Comparison of ENCODE assay signal across 17 cellular contexts in genomic region chr10:86437447-86437846, GRCh38.
A peak's percentile ranks its signal among the peaks of the same experiment; 100 is the strongest.
DNase-seq lines count a peak whose midpoint lies in the region; ATAC-seq, FAIRE-seq and TF ChIP-seq lines count a peak whose summit lies in the region.
"Had no signal": no experiment of that assay in that cellular context is flagged by ENCODE, and none has a peak within 500 bp of the region (broad histone marks: within the 10 kb centered on the region; RNA-seq: fewer than 3 reads in every experiment).

No MANE protein-coding gene starts in this region.

- DNase-seq in GM23338 (ENCODE audit: low spot score): no peak
- no peak for DNase-seq in kidney
- no peak for DNase-seq in progenitor cell of endocrine pancreas (ENCODE audit: low spot score, unreplicated experiment)
- DNase-seq in mesothelial cell of epicardium (ENCODE audit: low spot score in 2 of 2, unreplicated experiment in 2 of 2): no peak
- no peak for DNase-seq in NCI-H510A treated with DMSO at 0.1 percent for 48 hours (lab: John Stamatoyannopoulos, UW)
- DNase-seq: GF-D8, NCI-H1417 treated with DMSO at 0.1 percent for 48 hours, NCI-H1930, PC-3 had no signal

- H3K79me2 ChIP-seq in GM23338 (replicated peaks; ENCODE audit: insufficient read depth) (no peaks in the 10 kb centered on the region), SU-DHL-6 (ENCODE audit: insufficient read depth, low read length) (no peaks in the 10 kb centered on the region; the same call in 1 of the 2 replicates)

- H3K27me3 ChIP-seq in GM23338 (ENCODE audit: insufficient read depth) (no peaks in the 10 kb centered on the region), SU-DHL-6 (ENCODE audit: low read length) (no peaks in the 10 kb centered on the region)
- H3K27me3 ChIP-seq: SJSA1 had no signal

- H3K27ac ChIP-seq in GM23338 (ENCODE audit: low read depth): peak overlapping the region; percentile 23; the same call in 1 of the 2 replicates
- H3K27ac ChIP-seq in SU-DHL-6 (ENCODE audit: low read depth, low read length): peak overlapping the region; percentile 70
- H3K27ac ChIP-seq in kidney (ENCODE audit: low read depth in 2 of 2, low read length in 2 of 2): no peak overlapping the region
- H3K27ac ChIP-seq: SJSA1 had no signal

- no peak overlapping the region for H2AFZ ChIP-seq in GM23338
- no peak overlapping the region for H2AFZ ChIP-seq in SU-DHL-6 (ENCODE audit: low read depth, low read length, severe bottlenecking)

- H3K9me2 ChIP-seq in GM23338 (ENCODE audit: insufficient read depth) (no peaks in the 10 kb centered on the region), SU-DHL-6 (replicated peaks; ENCODE audit: insufficient read depth, low read length) (no peaks in the 10 kb centered on the region)

- H3K4me2 ChIP-seq in GM23338 (no peak overlapping the region), SU-DHL-6 (ENCODE audit: low read depth, low read length, poor library complexity, severe bottlenecking) (peak overlapping the region; percentile 0)

- H3K4me1 ChIP-seq in GM23338 (ENCODE audit: insufficient read depth) (peaks cover 26% of the 10 kb centered on the region), kidney (ENCODE audit: control insufficient read depth in 1 of 2, insufficient read depth in 1 of 2, low read depth in 1 of 2, low read length in 2 of 2) (peaks cover 3 to 5% of the 10 kb centered on the region in 2 donors)
- H3K4me1 ChIP-seq: HAP-1, SJSA1 had no signal

- H3K4me3 Mint-ChIP-seq in GM23338 (no peak overlapping the region), progenitor cell of endocrine pancreas (ENCODE audit: low read depth) (no peak overlapping the region), mesothelial cell of epicardium (no peak overlapping the region)
- H3K4me3 Mint-ChIP-seq: CD14-positive monocyte had no signal

- no peaks in the 10 kb centered on the region for H3K9me3 Mint-ChIP-seq in GM23338
- no peaks in the 10 kb centered on the region for H3K9me3 Mint-ChIP-seq in progenitor cell of endocrine pancreas (ENCODE audit: low read depth)
- peaks cover 7% of the 10 kb centered on the region for H3K9me3 Mint-ChIP-seq in mesothelial cell of epicardium
- H3K9me3 Mint-ChIP-seq: CD14-positive monocyte had no signal

- no peaks in the 10 kb centered on the region for H3K9me3 ChIP-seq in SU-DHL-6 (ENCODE audit: insufficient read depth, low read length)
- H3K9me3 ChIP-seq in kidney (ENCODE audit: control insufficient read depth in 1 of 2, low read length in 2 of 2): no peaks in the 10 kb centered on the region
- H3K9me3 ChIP-seq: HAP-1, SJSA1 had no signal

- no peak for TF ChIP-seq CTCF in GM23338 (conservative IDR thresholded peaks at IDR 0.05; ENCODE audit: low read depth in 2 of 2)
- TF ChIP-seq CTCF in SU-DHL-6 (IDR thresholded peaks at IDR 0.05; ENCODE audit: insufficient read depth, low read length, poor library complexity, severe bottlenecking): no peak
- no peak for TF ChIP-seq CTCF in kidney (IDR thresholded peaks at IDR 0.05; ENCODE audit: borderline replicate concordance, extremely low read depth, insufficient read depth)
- TF ChIP-seq CTCF in progenitor cell of endocrine pancreas (IDR thresholded peaks at IDR 0.05; ENCODE audit: unreplicated experiment): no peak
- no peak for TF ChIP-seq CTCF in mesothelial cell of epicardium (IDR thresholded peaks at IDR 0.05; ENCODE audit: unreplicated experiment)

- peaks cover 13% of the 10 kb centered on the region for H3K36me3 ChIP-seq in GM23338 (ENCODE audit: insufficient read depth)
- peaks cover 67% of the 10 kb centered on the region for H3K36me3 ChIP-seq in SU-DHL-6 (ENCODE audit: low read length)
- H3K36me3 ChIP-seq in kidney (ENCODE audit: control insufficient read depth in 1 of 2, insufficient read depth in 2 of 2, low read length in 2 of 2): peaks cover 13 to 20% of the 10 kb centered on the region in 2 donors

- no peak for ATAC-seq in GM23338
- no peak for ATAC-seq in GM18870 (IDR thresholded peaks at IDR 0.05; ENCODE audit: unreplicated experiment)
- ATAC-seq in HG02852 (IDR thresholded peaks at IDR 0.05; ENCODE audit: unreplicated experiment): no peak
- ATAC-seq: K562, PC-3 had no signal

- H4K20me1 ChIP-seq in GM23338 (replicated peaks; ENCODE audit: insufficient read depth) (no peaks in the 10 kb centered on the region), SU-DHL-6 (ENCODE audit: low read depth, low read length) (no peaks in the 10 kb centered on the region)

- no peak overlapping the region; the same call in 1 of the 2 replicates for H3K9ac ChIP-seq in SU-DHL-6 (ENCODE audit: low read length)
- H3K9ac ChIP-seq in kidney (ENCODE audit: low read length in 2 of 2): no peak overlapping the region

- H3K36me3 Mint-ChIP-seq in GM23338 (ENCODE audit: low read depth) (peaks cover 49% of the 10 kb centered on the region), progenitor cell of endocrine pancreas (ENCODE audit: insufficient read depth) (peaks cover 31% of the 10 kb centered on the region), mesothelial cell of epicardium (peaks cover 41% of the 10 kb centered on the region)

- no peaks in the 10 kb centered on the region for H3K27me3 Mint-ChIP-seq in GM23338 (ENCODE audit: insufficient read depth, low read depth, poor library complexity)
- H3K27me3 Mint-ChIP-seq in progenitor cell of endocrine pancreas: no peaks in the 10 kb centered on the region
- H3K27me3 Mint-ChIP-seq in mesothelial cell of epicardium (ENCODE audit: low read depth): no peaks in the 10 kb centered on the region

- H3K4me1 Mint-ChIP-seq in GM23338: peaks cover 15% of the 10 kb centered on the region; the same call in 2 of the 3 replicates
- H3K4me1 Mint-ChIP-seq in progenitor cell of endocrine pancreas (ENCODE audit: low read depth): peaks cover 26% of the 10 kb centered on the region
- peaks cover 7% of the 10 kb centered on the region for H3K4me1 Mint-ChIP-seq in mesothelial cell of epicardium

- intact Hi-C loops in kidney (cut with DNase I): no loop called here

- H3K4me3 ChIP-seq in GM23338: no peak overlapping the region
- no peak overlapping the region for H3K4me3 ChIP-seq in SU-DHL-6 (ENCODE audit: insufficient read depth, low read length, poor library complexity, severe bottlenecking)
- no peak overlapping the region for H3K4me3 ChIP-seq in kidney (ENCODE audit: low read length in 2 of 2)
- H3K4me3 ChIP-seq: HAP-1, K562, SJSA1 had no signal

- FAIRE-seq in kidney (lab: Jason Lieb, UNC): peak; percentile 70
- FAIRE-seq: GM12892, K562 had no signal

- H3K27ac Mint-ChIP-seq in GM23338 (no peak overlapping the region), progenitor cell of endocrine pancreas (peak overlapping the region; percentile 86), mesothelial cell of epicardium (no peak overlapping the region)

- no peaks in the 10 kb centered on the region for H3F3A ChIP-seq in GM23338 (replicated peaks; ENCODE audit: low read depth)
- H3F3A ChIP-seq in SU-DHL-6 (ENCODE audit: insufficient read depth): peaks cover 53% of the 10 kb centered on the region

TF ChIP-seq in GM23338, 12 proteins besides CTCF, POLR2A, EP300 and RAD21 (continues in another document):
- TF ChIP-seq, protein P1, sequence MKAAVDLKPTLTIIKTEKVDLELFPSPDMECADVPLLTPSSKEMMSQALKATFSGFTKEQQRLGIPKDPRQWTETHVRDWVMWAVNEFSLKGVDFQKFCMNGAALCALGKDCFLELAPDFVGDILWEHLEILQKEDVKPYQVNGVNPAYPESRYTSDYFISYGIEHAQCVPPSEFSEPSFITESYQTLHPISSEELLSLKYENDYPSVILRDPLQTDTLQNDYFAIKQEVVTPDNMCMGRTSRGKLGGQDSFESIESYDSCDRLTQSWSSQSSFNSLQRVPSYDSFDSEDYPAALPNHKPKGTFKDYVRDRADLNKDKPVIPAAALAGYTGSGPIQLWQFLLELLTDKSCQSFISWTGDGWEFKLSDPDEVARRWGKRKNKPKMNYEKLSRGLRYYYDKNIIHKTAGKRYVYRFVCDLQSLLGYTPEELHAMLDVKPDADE (IDR thresholded peaks at IDR 0.05): no peak
- no peak for TF ChIP-seq ZNF114 (CRISPR knock-in tag; IDR thresholded peaks at IDR 0.05)
- TF ChIP-seq EZH2phosphoT487 (IDR thresholded peaks at IDR 0.05; ENCODE audit: unreplicated experiment): no peak
- TF ChIP-seq EZH2 (IDR thresholded peaks at IDR 0.05; ENCODE audit: low read depth, unreplicated experiment): no peak
- TF ChIP-seq, protein P2, sequence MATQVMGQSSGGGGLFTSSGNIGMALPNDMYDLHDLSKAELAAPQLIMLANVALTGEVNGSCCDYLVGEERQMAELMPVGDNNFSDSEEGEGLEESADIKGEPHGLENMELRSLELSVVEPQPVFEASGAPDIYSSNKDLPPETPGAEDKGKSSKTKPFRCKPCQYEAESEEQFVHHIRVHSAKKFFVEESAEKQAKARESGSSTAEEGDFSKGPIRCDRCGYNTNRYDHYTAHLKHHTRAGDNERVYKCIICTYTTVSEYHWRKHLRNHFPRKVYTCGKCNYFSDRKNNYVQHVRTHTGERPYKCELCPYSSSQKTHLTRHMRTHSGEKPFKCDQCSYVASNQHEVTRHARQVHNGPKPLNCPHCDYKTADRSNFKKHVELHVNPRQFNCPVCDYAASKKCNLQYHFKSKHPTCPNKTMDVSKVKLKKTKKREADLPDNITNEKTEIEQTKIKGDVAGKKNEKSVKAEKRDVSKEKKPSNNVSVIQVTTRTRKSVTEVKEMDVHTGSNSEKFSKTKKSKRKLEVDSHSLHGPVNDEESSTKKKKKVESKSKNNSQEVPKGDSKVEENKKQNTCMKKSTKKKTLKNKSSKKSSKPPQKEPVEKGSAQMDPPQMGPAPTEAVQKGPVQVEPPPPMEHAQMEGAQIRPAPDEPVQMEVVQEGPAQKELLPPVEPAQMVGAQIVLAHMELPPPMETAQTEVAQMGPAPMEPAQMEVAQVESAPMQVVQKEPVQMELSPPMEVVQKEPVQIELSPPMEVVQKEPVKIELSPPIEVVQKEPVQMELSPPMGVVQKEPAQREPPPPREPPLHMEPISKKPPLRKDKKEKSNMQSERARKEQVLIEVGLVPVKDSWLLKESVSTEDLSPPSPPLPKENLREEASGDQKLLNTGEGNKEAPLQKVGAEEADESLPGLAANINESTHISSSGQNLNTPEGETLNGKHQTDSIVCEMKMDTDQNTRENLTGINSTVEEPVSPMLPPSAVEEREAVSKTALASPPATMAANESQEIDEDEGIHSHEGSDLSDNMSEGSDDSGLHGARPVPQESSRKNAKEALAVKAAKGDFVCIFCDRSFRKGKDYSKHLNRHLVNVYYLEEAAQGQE (IDR thresholded peaks at IDR 0.05; ENCODE audit: unreplicated experiment): no peak
- no peak for TF ChIP-seq NANOG (IDR thresholded peaks at IDR 0.05; ENCODE audit: borderline replicate concordance)
- TF ChIP-seq ZNF331 (CRISPR knock-in tag; IDR thresholded peaks at IDR 0.05; ENCODE audit: low read depth): no peak
- TF ChIP-seq POLR2AphosphoS5 (IDR thresholded peaks at IDR 0.05; ENCODE audit: low read depth): no peak
- TF ChIP-seq STAT1 (IDR thresholded peaks at IDR 0.05; ENCODE audit: unreplicated experiment): no peak
- TF ChIP-seq CREB1 (CRISPR knock-in tag; IDR thresholded peaks at IDR 0.05; ENCODE audit: low read depth): no peak
- TF ChIP-seq JUNB (IDR thresholded peaks at IDR 0.05; ENCODE audit: unreplicated experiment): no peak

Comparison
In these comparisons a context has a peak if more than half of its experiments do, and no peak if none do; other contexts are left out.
1. H3K27ac ChIP-seq: peak in GM23338 (single experiment) and SU-DHL-6 (single experiment); none in kidney (0 of 2).